Comparison of ENCODE assay signal across 8 cellular contexts in genomic region chr6:158853072-158853871, GRCh38. TPM values are rescaled to one million over a fixed set of nuclear protein-coding genes. Genes with fewer than 3 reads are reported as not detected.
A peak's percentile ranks its signal among the peaks of the same experiment; 100 is the strongest.
DNase-seq lines count a peak whose midpoint lies in the region; ATAC-seq and TF ChIP-seq lines count a peak whose summit lies in the region.

No MANE protein-coding gene starts in this region.

- H3K27me3 Mint-ChIP-seq in activated CD8-positive, alpha-beta memory T cell treated with anti-CD3 and anti-CD28 coated beads, Interleukin-2, amount 10 ng/mL, durations not matched to agents 7 days and 5 days = peaks cover 2% of the 10 kb centered on the region
- peaks cover 7% of the 10 kb centered on the region for H3K27me3 Mint-ChIP-seq in neural progenitor cell (ENCODE audit: insufficient read depth, low read depth)

- ATAC-seq in HG02938 (IDR thresholded peaks at IDR 0.05; ENCODE audit: unreplicated experiment) (peak; percentile 81), upper lobe of right lung (peak; percentile 93)
- peak; percentile 80 for ATAC-seq in activated CD8-positive, alpha-beta memory T cell treated with anti-CD3 and anti-CD28 coated beads, Interleukin-2, amount 10 ng/mL, durations not matched to agents 7 days and 5 days

- no peak overlapping the region for H3K27ac Mint-ChIP-seq in activated CD8-positive, alpha-beta memory T cell treated with anti-CD3 and anti-CD28 coated beads, Interleukin-2, amount 10 ng/mL, durations not matched to agents 7 days and 5 days
- H3K27ac Mint-ChIP-seq in neural progenitor cell = no peak overlapping the region

- no peak overlapping the region for H3K9ac ChIP-seq in neural progenitor cell

- no peaks in the 10 kb centered on the region for H3K36me3 ChIP-seq in esophagus muscularis mucosa
- no peaks in the 10 kb centered on the region for H3K36me3 ChIP-seq in neural progenitor cell
- H3K36me3 ChIP-seq in upper lobe of right lung = no peaks in the 10 kb centered on the region

- H4K20me1 ChIP-seq in neural progenitor cell (ENCODE audit: low read depth) = peaks cover 5% of the 10 kb centered on the region

- H3K4me3 ChIP-seq in esophagus muscularis mucosa (no peak overlapping the region), neural progenitor cell (peak overlapping the region; percentile 19), upper lobe of right lung (no peak overlapping the region)

- peaks cover 21 to 73% (median 63%) of the 10 kb centered on the region in 4 donors for H3K4me1 ChIP-seq in esophagus muscularis mucosa
- H3K4me1 ChIP-seq in neural progenitor cell = peaks cover 15% of the 10 kb centered on the region
- H3K4me1 ChIP-seq in upper lobe of right lung = peaks cover 27% of the 10 kb centered on the region

- 60% methylated on average over 13 of the region's 13 CpGs for WGBS in esophagus muscularis mucosa

- H3K4me3 Mint-ChIP-seq in activated CD8-positive, alpha-beta memory T cell treated with anti-CD3 and anti-CD28 coated beads, Interleukin-2, amount 10 ng/mL, durations not matched to agents 7 days and 5 days = no peak overlapping the region
- no peak overlapping the region for H3K4me3 Mint-ChIP-seq in neural progenitor cell

- H3K36me3 Mint-ChIP-seq in activated CD8-positive, alpha-beta memory T cell treated with anti-CD3 and anti-CD28 coated beads, Interleukin-2, amount 10 ng/mL, durations not matched to agents 7 days and 5 days = peaks cover 3% of the 10 kb centered on the region
- H3K36me3 Mint-ChIP-seq in neural progenitor cell = no peaks in the 10 kb centered on the region

- intact Hi-C loops in esophagus muscularis mucosa (cut with DNase I) = no loop called here
- intact Hi-C loops in upper lobe of right lung (cut with DNase I) = no loop called here

- H3K27ac ChIP-seq in esophagus muscularis mucosa (replicated peaks in 1 of 4) (peak overlapping the region; percentile 69 to 83 (median 75)), neural progenitor cell (no peak overlapping the region), upper lobe of right lung (peak overlapping the region; percentile 77)

- H3K27me3 ChIP-seq in esophagus muscularis mucosa (no peaks in the 10 kb centered on the region), neural progenitor cell (peaks cover 10% of the 10 kb centered on the region), upper lobe of right lung (no peaks in the 10 kb centered on the region)

- no peak overlapping the region for H2AFZ ChIP-seq in neural progenitor cell (replicated peaks)

- H3K9me3 ChIP-seq in esophagus muscularis mucosa = no peaks in the 10 kb centered on the region
- no peaks in the 10 kb centered on the region for H3K9me3 ChIP-seq in neural progenitor cell (ENCODE audit: low read depth)
- H3K9me3 ChIP-seq in upper lobe of right lung = no peaks in the 10 kb centered on the region

- CTCF ChIA-PET in activated CD8-positive, alpha-beta memory T cell treated with anti-CD3 and anti-CD28 coated beads, Interleukin-2, amount 10 ng/mL, durations not matched to agents 7 days and 5 days (lab: Charles Lee) = interaction anchor here (1.3 to 4.7 kb wide), 5 partner anchors 9 to 64 kb away, joined by 3 to 38 read pairs (median 4); partner anchors contain the start of gene EZR

- DNase-seq in NCI-H2081 (lab: John Stamatoyannopoulos, UW) (peak; percentile 7 to 17), NCI-H2081 treated with DMSO at 0.1 percent for 48 hours (lab: John Stamatoyannopoulos, UW) (no peak), NCI-H69 (lab: John Stamatoyannopoulos, UW) (peak; percentile 95), esophagus muscularis mucosa (ENCODE audit: extremely low spot score) (no peak), neural progenitor cell (ENCODE audit: low spot score) (peak; percentile 74), upper lobe of right lung (peak; percentile 92)
- DNase-seq in activated CD8-positive, alpha-beta memory T cell treated with anti-CD3 and anti-CD28 coated beads, Interleukin-2, amount 10 ng/mL, durations not matched to agents 7 days and 5 days = peak; percentile 94

- H3K79me2 ChIP-seq in neural progenitor cell (ENCODE audit: low read depth) = no peaks in the 10 kb centered on the region

- TF ChIP-seq POLR2A in esophagus muscularis mucosa (IDR thresholded peaks at IDR 0.05; ENCODE audit: low read depth) = no peak

- peak overlapping the region; percentile 53 for H3K4me2 ChIP-seq in neural progenitor cell

- peaks cover 21% of the 10 kb centered on the region for H3F3A ChIP-seq in neural progenitor cell (ENCODE audit: low read depth)

- peaks cover 25% of the 10 kb centered on the region for H3K4me1 Mint-ChIP-seq in activated CD8-positive, alpha-beta memory T cell treated with anti-CD3 and anti-CD28 coated beads, Interleukin-2, amount 10 ng/mL, durations not matched to agents 7 days and 5 days
- peaks cover 36% of the 10 kb centered on the region for H3K4me1 Mint-ChIP-seq in neural progenitor cell

- TF ChIP-seq EP300 in esophagus muscularis mucosa (IDR thresholded peaks at IDR 0.05) = no peak

- TF ChIP-seq CTCF in esophagus muscularis mucosa (IDR thresholded peaks at IDR 0.05) = no peak
- no peak for TF ChIP-seq CTCF in neural progenitor cell (IDR thresholded peaks at IDR 0.05)
- no peak for TF ChIP-seq CTCF in upper lobe of right lung (IDR thresholded peaks at IDR 0.05)

- H3K9me3 Mint-ChIP-seq in activated CD8-positive, alpha-beta memory T cell treated with anti-CD3 and anti-CD28 coated beads, Interleukin-2, amount 10 ng/mL, durations not matched to agents 7 days and 5 days (ENCODE audit: low read depth) = no peaks in the 10 kb centered on the region
- peaks cover 4% of the 10 kb centered on the region for H3K9me3 Mint-ChIP-seq in neural progenitor cell

RNA-seq across cellular contexts. Expression of gene EZR, which starts 34.1 kb away (rescaled TPM):
- 100 to 1,000 TPM; 187 to 214 TPM for total RNA-seq in activated CD8-positive, alpha-beta memory T cell treated with anti-CD3 and anti-CD28 coated beads, Interleukin-2, amount 10 ng/mL, durations not matched to agents 7 days and 5 days
- total RNA-seq in esophagus muscularis mucosa (100 to 1,000 TPM; 205 to 226 (median 212) TPM), neural progenitor cell (ENCODE audit: low replicate concordance) (52.0 and 61.4 TPM in 2 replicates), upper lobe of right lung (260 TPM)

Comparison
In these comparisons a context has a peak if more than half of its experiments do, and no peak if none do; other contexts are left out.
1. DNase-seq: peak in NCI-H2081 (2 of 2), NCI-H69 (single experiment), activated CD8-positive, alpha-beta memory T cell treated with anti-CD3 and anti-CD28 coated beads, Interleukin-2, amount 10 ng/mL, durations not matched to agents 7 days and 5 days (single experiment), neural progenitor cell (single experiment) and upper lobe of right lung (single experiment); none in NCI-H2081 treated with DMSO at 0.1 percent for 48 hours (single experiment) and esophagus muscularis mucosa (single experiment).
2. Peak in every context shown above with its lines, with median percentiles within 50 percentile points of each other: ATAC-seq.